Comparison of ENCODE assay signal across 14 cellular contexts in the genomic region with DNA sequence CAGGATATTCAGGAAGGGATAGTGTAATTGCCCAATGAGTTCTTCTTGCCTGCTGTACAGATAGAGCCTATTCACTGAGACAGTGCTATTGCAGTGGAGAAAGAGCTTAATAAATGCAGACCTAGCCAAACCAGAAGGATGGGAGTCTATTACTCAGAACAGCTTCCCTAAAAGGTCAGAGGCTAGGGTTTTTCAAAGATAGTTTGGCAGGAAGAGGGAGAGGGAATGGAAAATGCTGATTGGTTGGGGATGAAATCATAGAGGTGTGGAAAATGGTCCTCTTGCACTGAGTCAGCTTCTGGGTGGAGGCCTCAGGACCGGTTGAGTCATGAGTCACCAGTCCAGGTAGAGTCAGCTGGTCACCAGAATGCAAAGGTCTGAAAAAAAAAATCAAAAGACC.
A peak's percentile ranks its signal among the peaks of the same experiment; 100 is the strongest.
DNase-seq lines count a peak whose midpoint lies in the region; ATAC-seq, FAIRE-seq and TF ChIP-seq lines count a peak whose summit lies in the region.
"Had no signal": no experiment of that assay in that cellular context is flagged by ENCODE, and none has a peak within 500 bp of the region (broad histone marks: within the 10 kb centered on the region; RNA-seq: fewer than 3 reads in every experiment).

No MANE protein-coding gene starts in this region.

- no peak for TF ChIP-seq CTCF in omental fat pad (IDR thresholded peaks at IDR 0.05)

- TF ChIP-seq POLR2A in H54 (IDR thresholded peaks at IDR 0.05; ENCODE audit: low read depth, low read length): no peak

- no peak for FAIRE-seq in H54 (lab: Jason Lieb, UNC)

- DNase-seq in H54 (ENCODE audit: insufficient read length, low spot score): peak; percentile 12
- DNase-seq in M059J (ENCODE audit: low read depth): peak; percentile 79
- DNase-seq in dermis microvascular lymphatic vessel endothelial cell (ENCODE audit: low read depth in 2 of 2): peak; percentile 46 to 56
- no peak for DNase-seq in omental fat pad (ENCODE audit: low spot score)
- DNase-seq in putamen (ENCODE audit: low spot score): no peak
- DNase-seq in hepatic stellate cell (ENCODE audit: low spot score): no peak
- DNase-seq in NCI-H1092 (lab: John Stamatoyannopoulos, UW): no peak
- DNase-seq in stimulated activated CD8-positive, alpha-beta memory T cell treated with anti-CD3 and anti-CD28 coated beads, Interleukin-4, amount 100 ng/mL, for 48 hours: no peak
- DNase-seq: activated naive CD4-positive, alpha-beta T cell; CD4-positive, alpha-beta memory T cell; immature natural killer cell; NCI-H2029 treated with DMSO at 0.1 percent for 48 hours; right lobe of liver; T-cell had no signal

- peak; percentile 48 for ATAC-seq in omental fat pad (ENCODE audit: low FRiP score)
- ATAC-seq: T-cell had no signal

Comparison
In these comparisons a context has a peak if more than half of its experiments do, and no peak if none do; other contexts are left out.
1. DNase-seq: peak in H54 (single experiment), M059J (single experiment) and dermis microvascular lymphatic vessel endothelial cell (2 of 2); none in omental fat pad (single experiment), putamen (single experiment), hepatic stellate cell (single experiment), NCI-H1092 (single experiment) and stimulated activated CD8-positive, alpha-beta memory T cell treated with anti-CD3 and anti-CD28 coated beads, Interleukin-4, amount 100 ng/mL, for 48 hours (single experiment).